Comparison of ENCODE assay signal across 15 cellular contexts in genomic region chr2:12126325-12126724, GRCh38.
"Had no signal": no experiment of that assay in that cellular context is flagged by ENCODE, and none has a peak within 500 bp of the region (broad histone marks: within the 10 kb centered on the region; RNA-seq: fewer than 3 reads in every experiment).

No MANE protein-coding gene starts in this region.

- DNase-seq: activated CD4-positive, alpha-beta T cell treated with anti-CD3 and anti-CD28 coated beads, Interleukin-2, amount 50 U/mL, for 1 hour; activated naive CD4-positive, alpha-beta T cell treated with Interleukin-2 at 50 U/mL for 16 hours; colonic mucosa; esophagus squamous epithelium; hypothalamus; left ventricle myocardium inferior; nucleus accumbens; stimulated activated CD4-positive, alpha-beta T cell treated with anti-CD3 and anti-CD28 coated beads, Interleukin-15, amount 100 ng/mL, for 24 hours; stimulated activated CD4-positive, alpha-beta T cell treated with anti-CD3 and anti-CD28 coated beads, Interleukin-4, amount 100 ng/mL, for 1 hour; stimulated activated naive B cell treated with anti-CD40 and anti-IgM and Interleukin-4, amounts not matched to agents 10 μg/mL and 1 μg/mL and 100 μg/mL, for 72 hours; T-helper 2 cell; thyroid gland had no signal

- H3K4me1 ChIP-seq: colonic mucosa, esophagus squamous epithelium, left ventricle myocardium inferior, thyroid gland had no signal

- H3K4me3 Mint-ChIP-seq: nephron; stimulated activated naive B cell treated with anti-CD40 and anti-IgM and Interleukin-4, amounts not matched to agents 10 μg/mL and 1 μg/mL and 100 μg/mL, for 72 hours had no signal

- H3K9me3 Mint-ChIP-seq: nephron; stimulated activated naive B cell treated with anti-CD40 and anti-IgM and Interleukin-4, amounts not matched to agents 10 μg/mL and 1 μg/mL and 100 μg/mL, for 72 hours had no signal

- H3K36me3 Mint-ChIP-seq: stimulated activated naive B cell treated with anti-CD40 and anti-IgM and Interleukin-4, amounts not matched to agents 10 μg/mL and 1 μg/mL and 100 μg/mL, for 72 hours had no signal

- H3K27me3 Mint-ChIP-seq: stimulated activated naive B cell treated with anti-CD40 and anti-IgM and Interleukin-4, amounts not matched to agents 10 μg/mL and 1 μg/mL and 100 μg/mL, for 72 hours had no signal

- H3K36me3 ChIP-seq: cardiac muscle cell, colonic mucosa, esophagus squamous epithelium, left ventricle myocardium inferior, thyroid gland had no signal

- H3K27ac ChIP-seq: cardiac muscle cell, colonic mucosa, esophagus squamous epithelium, left ventricle myocardium inferior, thyroid gland had no signal

- H3K4me1 Mint-ChIP-seq: nephron had no signal

- H3K27me3 ChIP-seq: cardiac muscle cell, colonic mucosa, esophagus squamous epithelium, thyroid gland had no signal

- ATAC-seq: stimulated activated naive B cell treated with anti-CD40 and anti-IgM and Interleukin-4, amounts not matched to agents 10 μg/mL and 1 μg/mL and 100 μg/mL, for 72 hours had no signal

- H3K9me3 ChIP-seq: colonic mucosa, thyroid gland had no signal

- H3K4me3 ChIP-seq: cardiac muscle cell, colonic mucosa, esophagus squamous epithelium, left ventricle myocardium inferior, skin epidermis, thyroid gland had no signal

- H3K27ac Mint-ChIP-seq: nephron; stimulated activated naive B cell treated with anti-CD40 and anti-IgM and Interleukin-4, amounts not matched to agents 10 μg/mL and 1 μg/mL and 100 μg/mL, for 72 hours had no signal
